ENCODE assay signal across 1 cellular context in genomic region chr1:52402860-52403240, GRCh38.
TF ChIP-seq lines count a peak whose summit lies in the region.

No MANE protein-coding gene starts in this region.

TF ChIP-seq in HCT116, 20 proteins besides CTCF, POLR2A, EP300 and RAD21 (continued from another document):
- no peak for TF ChIP-seq ELF1 (IDR thresholded peaks at IDR 0.05; ENCODE audit: borderline replicate concordance, low read depth)
- no peak for TF ChIP-seq JUND (IDR thresholded peaks at IDR 0.05)
- TF ChIP-seq YY1 (IDR thresholded peaks at IDR 0.05; ENCODE audit: extremely low read depth, insufficient replicate concordance, low read depth, low read length) = no peak
- no peak for TF ChIP-seq REST (IDR thresholded peaks at IDR 0.05; ENCODE audit: low read depth)
- no peak for TF ChIP-seq EZH2phosphoT487 (IDR thresholded peaks at IDR 0.05; ENCODE audit: borderline replicate concordance)
- no peak for TF ChIP-seq CEBPB (IDR thresholded peaks at IDR 0.05; ENCODE audit: low read depth)
- no peak for TF ChIP-seq CBX3 (IDR thresholded peaks at IDR 0.05; ENCODE audit: low read depth)
TF ChIP-seq in HCT116: peak in this region for 0.
